In the genomic region with DNA sequence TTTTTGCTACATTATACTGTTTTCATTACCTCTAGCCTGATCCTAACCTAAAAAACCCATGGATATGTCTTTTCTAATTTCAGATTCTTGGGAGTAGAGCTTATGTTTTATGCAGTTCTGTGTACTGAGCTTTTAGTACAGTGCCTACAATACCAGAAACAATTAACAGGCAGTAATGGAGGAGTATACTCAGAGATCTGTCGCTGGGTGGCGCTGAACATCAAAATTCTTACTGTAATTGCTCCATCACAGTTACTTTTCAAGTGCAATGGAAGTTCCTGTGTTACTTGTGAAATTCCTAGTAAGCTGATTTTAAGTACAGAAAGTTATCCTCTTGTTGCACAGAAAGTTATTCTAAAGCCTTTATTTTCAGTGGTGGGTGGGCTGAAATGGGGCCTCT, we compare ENCODE assay signal across 1 cellular context.
TF ChIP-seq lines count a peak whose summit lies in the region.

No MANE protein-coding gene starts in this region.

TF ChIP-seq in HepG2, 621 proteins besides CTCF, POLR2A, EP300 and RAD21 (continued from another document):
- TF ChIP-seq, protein P1, sequence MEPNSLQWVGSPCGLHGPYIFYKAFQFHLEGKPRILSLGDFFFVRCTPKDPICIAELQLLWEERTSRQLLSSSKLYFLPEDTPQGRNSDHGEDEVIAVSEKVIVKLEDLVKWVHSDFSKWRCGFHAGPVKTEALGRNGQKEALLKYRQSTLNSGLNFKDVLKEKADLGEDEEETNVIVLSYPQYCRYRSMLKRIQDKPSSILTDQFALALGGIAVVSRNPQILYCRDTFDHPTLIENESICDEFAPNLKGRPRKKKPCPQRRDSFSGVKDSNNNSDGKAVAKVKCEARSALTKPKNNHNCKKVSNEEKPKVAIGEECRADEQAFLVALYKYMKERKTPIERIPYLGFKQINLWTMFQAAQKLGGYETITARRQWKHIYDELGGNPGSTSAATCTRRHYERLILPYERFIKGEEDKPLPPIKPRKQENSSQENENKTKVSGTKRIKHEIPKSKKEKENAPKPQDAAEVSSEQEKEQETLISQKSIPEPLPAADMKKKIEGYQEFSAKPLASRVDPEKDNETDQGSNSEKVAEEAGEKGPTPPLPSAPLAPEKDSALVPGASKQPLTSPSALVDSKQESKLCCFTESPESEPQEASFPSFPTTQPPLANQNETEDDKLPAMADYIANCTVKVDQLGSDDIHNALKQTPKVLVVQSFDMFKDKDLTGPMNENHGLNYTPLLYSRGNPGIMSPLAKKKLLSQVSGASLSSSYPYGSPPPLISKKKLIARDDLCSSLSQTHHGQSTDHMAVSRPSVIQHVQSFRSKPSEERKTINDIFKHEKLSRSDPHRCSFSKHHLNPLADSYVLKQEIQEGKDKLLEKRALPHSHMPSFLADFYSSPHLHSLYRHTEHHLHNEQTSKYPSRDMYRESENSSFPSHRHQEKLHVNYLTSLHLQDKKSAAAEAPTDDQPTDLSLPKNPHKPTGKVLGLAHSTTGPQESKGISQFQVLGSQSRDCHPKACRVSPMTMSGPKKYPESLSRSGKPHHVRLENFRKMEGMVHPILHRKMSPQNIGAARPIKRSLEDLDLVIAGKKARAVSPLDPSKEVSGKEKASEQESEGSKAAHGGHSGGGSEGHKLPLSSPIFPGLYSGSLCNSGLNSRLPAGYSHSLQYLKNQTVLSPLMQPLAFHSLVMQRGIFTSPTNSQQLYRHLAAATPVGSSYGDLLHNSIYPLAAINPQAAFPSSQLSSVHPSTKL (CRISPR knock-in tag; IDR thresholded peaks at IDR 0.05) = no peak
- TF ChIP-seq ZNF775 (CRISPR knock-in tag; IDR thresholded peaks at IDR 0.05; ENCODE audit: borderline replicate concordance) (no peak), MIER3 (CRISPR knock-in tag; IDR thresholded peaks at IDR 0.05; ENCODE audit: borderline replicate concordance) (no peak), MEF2D (CRISPR knock-in tag; IDR thresholded peaks at IDR 0.05) (no peak), NR3C1 (CRISPR knock-in tag; IDR thresholded peaks at IDR 0.05) (no peak), ZNF670 (CRISPR knock-in tag; IDR thresholded peaks at IDR 0.05; ENCODE audit: borderline replicate concordance) (no peak), ZNF891 (CRISPR knock-in tag; IDR thresholded peaks at IDR 0.05) (no peak), CENPT (CRISPR knock-in tag; IDR thresholded peaks at IDR 0.05; ENCODE audit: low read depth) (no peak), DNMT1 (CRISPR knock-in tag; IDR thresholded peaks at IDR 0.05) (no peak), TBX3 (IDR thresholded peaks at IDR 0.05; ENCODE audit: borderline replicate concordance) (no peak), MTA3 (CRISPR knock-in tag; IDR thresholded peaks at IDR 0.05) (no peak), SMC3 (IDR thresholded peaks at IDR 0.05; ENCODE audit: low read length) (peak; percentile 19; the same call in 1 of the 2 replicates), CEBPG (CRISPR knock-in tag; IDR thresholded peaks at IDR 0.05) (peak; percentile 38; the same call in 1 of the 2 replicates), HNRNPH1 (optimal IDR thresholded peaks at IDR 0.05; ENCODE audit: low read depth, low read length) (no peak)
- TF ChIP-seq, protein P2, sequence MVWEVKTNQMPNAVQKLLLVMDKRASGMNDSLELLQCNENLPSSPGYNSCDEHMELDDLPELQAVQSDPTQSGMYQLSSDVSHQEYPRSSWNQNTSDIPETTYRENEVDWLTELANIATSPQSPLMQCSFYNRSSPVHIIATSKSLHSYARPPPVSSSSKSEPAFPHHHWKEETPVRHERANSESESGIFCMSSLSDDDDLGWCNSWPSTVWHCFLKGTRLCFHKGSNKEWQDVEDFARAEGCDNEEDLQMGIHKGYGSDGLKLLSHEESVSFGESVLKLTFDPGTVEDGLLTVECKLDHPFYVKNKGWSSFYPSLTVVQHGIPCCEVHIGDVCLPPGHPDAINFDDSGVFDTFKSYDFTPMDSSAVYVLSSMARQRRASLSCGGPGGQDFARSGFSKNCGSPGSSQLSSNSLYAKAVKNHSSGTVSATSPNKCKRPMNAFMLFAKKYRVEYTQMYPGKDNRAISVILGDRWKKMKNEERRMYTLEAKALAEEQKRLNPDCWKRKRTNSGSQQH (CRISPR knock-in tag; IDR thresholded peaks at IDR 0.05; ENCODE audit: low read depth) = no peak
- TF ChIP-seq, protein P3, sequence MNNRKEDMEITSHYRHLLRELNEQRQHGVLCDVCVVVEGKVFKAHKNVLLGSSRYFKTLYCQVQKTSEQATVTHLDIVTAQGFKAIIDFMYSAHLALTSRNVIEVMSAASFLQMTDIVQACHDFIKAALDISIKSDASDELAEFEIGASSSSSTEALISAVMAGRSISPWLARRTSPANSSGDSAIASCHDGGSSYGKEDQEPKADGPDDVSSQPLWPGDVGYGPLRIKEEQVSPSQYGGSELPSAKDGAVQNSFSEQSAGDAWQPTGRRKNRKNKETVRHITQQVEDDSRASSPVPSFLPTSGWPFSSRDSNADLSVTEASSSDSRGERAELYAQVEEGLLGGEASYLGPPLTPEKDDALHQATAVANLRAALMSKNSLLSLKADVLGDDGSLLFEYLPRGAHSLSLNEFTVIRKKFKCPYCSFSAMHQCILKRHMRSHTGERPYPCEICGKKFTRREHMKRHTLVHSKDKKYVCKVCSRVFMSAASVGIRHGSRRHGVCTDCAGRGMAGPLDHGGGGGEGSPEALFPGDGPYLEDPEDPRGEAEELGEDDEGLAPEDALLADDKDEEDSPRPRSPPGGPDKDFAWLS (CRISPR knock-in tag; IDR thresholded peaks at IDR 0.05; ENCODE audit: borderline replicate concordance) = no peak
- TF ChIP-seq, protein P4, sequence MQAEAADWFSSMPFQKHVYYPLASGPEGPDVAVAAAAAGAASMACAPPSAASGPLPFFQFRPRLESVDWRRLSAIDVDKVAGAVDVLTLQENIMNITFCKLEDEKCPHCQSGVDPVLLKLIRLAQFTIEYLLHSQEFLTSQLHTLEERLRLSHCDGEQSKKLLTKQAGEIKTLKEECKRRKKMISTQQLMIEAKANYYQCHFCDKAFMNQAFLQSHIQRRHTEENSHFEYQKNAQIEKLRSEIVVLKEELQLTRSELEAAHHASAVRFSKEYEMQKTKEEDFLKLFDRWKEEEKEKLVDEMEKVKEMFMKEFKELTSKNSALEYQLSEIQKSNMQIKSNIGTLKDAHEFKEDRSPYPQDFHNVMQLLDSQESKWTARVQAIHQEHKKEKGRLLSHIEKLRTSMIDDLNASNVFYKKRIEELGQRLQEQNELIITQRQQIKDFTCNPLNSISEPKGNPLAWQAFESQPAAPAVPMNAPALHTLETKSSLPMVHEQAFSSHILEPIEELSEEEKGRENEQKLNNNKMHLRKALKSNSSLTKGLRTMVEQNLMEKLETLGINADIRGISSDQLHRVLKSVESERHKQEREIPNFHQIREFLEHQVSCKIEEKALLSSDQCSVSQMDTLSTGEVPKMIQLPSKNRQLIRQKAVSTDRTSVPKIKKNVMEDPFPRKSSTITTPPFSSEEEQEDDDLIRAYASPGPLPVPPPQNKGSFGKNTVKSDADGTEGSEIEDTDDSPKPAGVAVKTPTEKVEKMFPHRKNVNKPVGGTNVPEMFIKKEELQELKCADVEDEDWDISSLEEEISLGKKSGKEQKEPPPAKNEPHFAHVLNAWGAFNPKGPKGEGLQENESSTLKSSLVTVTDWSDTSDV (CRISPR knock-in tag; IDR thresholded peaks at IDR 0.05) = no peak
- TF ChIP-seq, protein P5, sequence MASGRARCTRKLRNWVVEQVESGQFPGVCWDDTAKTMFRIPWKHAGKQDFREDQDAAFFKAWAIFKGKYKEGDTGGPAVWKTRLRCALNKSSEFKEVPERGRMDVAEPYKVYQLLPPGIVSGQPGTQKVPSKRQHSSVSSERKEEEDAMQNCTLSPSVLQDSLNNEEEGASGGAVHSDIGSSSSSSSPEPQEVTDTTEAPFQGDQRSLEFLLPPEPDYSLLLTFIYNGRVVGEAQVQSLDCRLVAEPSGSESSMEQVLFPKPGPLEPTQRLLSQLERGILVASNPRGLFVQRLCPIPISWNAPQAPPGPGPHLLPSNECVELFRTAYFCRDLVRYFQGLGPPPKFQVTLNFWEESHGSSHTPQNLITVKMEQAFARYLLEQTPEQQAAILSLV (CRISPR knock-in tag; IDR thresholded peaks at IDR 0.05; ENCODE audit: borderline replicate concordance) = no peak
- TF ChIP-seq, protein P6, sequence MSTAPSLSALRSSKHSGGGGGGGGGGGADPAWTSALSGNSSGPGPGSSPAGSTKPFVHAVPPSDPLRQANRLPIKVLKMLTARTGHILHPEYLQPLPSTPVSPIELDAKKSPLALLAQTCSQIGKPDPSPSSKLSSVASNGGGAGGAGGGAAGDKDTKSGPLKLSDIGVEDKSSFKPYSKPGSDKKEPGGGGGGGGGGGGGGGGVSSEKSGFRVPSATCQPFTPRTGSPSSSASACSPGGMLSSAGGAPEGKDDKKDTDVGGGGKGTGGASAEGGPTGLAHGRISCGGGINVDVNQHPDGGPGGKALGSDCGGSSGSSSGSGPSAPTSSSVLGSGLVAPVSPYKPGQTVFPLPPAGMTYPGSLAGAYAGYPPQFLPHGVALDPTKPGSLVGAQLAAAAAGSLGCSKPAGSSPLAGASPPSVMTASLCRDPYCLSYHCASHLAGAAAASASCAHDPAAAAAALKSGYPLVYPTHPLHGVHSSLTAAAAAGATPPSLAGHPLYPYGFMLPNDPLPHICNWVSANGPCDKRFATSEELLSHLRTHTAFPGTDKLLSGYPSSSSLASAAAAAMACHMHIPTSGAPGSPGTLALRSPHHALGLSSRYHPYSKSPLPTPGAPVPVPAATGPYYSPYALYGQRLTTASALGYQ (CRISPR knock-in tag; IDR thresholded peaks at IDR 0.05) = no peak
- TF ChIP-seq, protein P7, sequence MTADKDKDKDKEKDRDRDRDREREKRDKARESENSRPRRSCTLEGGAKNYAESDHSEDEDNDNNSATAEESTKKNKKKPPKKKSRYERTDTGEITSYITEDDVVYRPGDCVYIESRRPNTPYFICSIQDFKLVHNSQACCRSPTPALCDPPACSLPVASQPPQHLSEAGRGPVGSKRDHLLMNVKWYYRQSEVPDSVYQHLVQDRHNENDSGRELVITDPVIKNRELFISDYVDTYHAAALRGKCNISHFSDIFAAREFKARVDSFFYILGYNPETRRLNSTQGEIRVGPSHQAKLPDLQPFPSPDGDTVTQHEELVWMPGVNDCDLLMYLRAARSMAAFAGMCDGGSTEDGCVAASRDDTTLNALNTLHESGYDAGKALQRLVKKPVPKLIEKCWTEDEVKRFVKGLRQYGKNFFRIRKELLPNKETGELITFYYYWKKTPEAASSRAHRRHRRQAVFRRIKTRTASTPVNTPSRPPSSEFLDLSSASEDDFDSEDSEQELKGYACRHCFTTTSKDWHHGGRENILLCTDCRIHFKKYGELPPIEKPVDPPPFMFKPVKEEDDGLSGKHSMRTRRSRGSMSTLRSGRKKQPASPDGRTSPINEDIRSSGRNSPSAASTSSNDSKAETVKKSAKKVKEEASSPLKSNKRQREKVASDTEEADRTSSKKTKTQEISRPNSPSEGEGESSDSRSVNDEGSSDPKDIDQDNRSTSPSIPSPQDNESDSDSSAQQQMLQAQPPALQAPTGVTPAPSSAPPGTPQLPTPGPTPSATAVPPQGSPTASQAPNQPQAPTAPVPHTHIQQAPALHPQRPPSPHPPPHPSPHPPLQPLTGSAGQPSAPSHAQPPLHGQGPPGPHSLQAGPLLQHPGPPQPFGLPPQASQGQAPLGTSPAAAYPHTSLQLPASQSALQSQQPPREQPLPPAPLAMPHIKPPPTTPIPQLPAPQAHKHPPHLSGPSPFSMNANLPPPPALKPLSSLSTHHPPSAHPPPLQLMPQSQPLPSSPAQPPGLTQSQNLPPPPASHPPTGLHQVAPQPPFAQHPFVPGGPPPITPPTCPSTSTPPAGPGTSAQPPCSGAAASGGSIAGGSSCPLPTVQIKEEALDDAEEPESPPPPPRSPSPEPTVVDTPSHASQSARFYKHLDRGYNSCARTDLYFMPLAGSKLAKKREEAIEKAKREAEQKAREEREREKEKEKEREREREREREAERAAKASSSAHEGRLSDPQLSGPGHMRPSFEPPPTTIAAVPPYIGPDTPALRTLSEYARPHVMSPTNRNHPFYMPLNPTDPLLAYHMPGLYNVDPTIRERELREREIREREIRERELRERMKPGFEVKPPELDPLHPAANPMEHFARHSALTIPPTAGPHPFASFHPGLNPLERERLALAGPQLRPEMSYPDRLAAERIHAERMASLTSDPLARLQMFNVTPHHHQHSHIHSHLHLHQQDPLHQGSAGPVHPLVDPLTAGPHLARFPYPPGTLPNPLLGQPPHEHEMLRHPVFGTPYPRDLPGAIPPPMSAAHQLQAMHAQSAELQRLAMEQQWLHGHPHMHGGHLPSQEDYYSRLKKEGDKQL (CRISPR knock-in tag; IDR thresholded peaks at IDR 0.05; ENCODE audit: low read depth) = no peak
- TF ChIP-seq, protein P8, sequence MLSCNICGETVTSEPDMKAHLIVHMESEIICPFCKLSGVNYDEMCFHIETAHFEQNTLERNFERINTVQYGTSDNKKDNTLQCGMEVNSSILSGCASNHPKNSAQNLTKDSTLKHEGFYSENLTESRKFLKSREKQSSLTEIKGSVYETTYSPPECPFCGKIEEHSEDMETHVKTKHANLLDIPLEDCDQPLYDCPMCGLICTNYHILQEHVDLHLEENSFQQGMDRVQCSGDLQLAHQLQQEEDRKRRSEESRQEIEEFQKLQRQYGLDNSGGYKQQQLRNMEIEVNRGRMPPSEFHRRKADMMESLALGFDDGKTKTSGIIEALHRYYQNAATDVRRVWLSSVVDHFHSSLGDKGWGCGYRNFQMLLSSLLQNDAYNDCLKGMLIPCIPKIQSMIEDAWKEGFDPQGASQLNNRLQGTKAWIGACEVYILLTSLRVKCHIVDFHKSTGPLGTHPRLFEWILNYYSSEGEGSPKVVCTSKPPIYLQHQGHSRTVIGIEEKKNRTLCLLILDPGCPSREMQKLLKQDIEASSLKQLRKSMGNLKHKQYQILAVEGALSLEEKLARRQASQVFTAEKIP (CRISPR knock-in tag; IDR thresholded peaks at IDR 0.05; ENCODE audit: borderline replicate concordance) = no peak
- TF ChIP-seq, protein P9, sequence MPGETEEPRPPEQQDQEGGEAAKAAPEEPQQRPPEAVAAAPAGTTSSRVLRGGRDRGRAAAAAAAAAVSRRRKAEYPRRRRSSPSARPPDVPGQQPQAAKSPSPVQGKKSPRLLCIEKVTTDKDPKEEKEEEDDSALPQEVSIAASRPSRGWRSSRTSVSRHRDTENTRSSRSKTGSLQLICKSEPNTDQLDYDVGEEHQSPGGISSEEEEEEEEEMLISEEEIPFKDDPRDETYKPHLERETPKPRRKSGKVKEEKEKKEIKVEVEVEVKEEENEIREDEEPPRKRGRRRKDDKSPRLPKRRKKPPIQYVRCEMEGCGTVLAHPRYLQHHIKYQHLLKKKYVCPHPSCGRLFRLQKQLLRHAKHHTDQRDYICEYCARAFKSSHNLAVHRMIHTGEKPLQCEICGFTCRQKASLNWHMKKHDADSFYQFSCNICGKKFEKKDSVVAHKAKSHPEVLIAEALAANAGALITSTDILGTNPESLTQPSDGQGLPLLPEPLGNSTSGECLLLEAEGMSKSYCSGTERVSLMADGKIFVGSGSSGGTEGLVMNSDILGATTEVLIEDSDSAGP (CRISPR knock-in tag; IDR thresholded peaks at IDR 0.05; ENCODE audit: borderline replicate concordance) = no peak
- TF ChIP-seq, protein P10, sequence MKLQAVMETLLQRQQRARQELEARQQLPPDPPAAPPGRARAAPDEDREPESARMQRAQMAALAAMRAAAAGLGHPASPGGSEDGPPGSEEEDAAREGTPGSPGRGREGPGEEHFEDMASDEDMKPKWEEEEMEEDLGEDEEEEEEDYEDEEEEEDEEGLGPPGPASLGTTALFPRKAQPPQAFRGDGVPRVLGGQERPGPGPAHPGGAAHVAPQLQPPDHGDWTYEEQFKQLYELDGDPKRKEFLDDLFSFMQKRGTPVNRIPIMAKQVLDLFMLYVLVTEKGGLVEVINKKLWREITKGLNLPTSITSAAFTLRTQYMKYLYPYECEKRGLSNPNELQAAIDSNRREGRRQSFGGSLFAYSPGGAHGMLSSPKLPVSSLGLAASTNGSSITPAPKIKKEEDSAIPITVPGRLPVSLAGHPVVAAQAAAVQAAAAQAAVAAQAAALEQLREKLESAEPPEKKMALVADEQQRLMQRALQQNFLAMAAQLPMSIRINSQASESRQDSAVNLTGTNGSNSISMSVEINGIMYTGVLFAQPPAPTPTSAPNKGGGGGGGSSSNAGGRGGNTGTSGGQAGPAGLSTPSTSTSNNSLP (IDR thresholded peaks at IDR 0.05; ENCODE audit: low read depth, low read length) = peak; percentile 75
